ENCODE assay signal across 8 cellular contexts in the genomic region with DNA sequence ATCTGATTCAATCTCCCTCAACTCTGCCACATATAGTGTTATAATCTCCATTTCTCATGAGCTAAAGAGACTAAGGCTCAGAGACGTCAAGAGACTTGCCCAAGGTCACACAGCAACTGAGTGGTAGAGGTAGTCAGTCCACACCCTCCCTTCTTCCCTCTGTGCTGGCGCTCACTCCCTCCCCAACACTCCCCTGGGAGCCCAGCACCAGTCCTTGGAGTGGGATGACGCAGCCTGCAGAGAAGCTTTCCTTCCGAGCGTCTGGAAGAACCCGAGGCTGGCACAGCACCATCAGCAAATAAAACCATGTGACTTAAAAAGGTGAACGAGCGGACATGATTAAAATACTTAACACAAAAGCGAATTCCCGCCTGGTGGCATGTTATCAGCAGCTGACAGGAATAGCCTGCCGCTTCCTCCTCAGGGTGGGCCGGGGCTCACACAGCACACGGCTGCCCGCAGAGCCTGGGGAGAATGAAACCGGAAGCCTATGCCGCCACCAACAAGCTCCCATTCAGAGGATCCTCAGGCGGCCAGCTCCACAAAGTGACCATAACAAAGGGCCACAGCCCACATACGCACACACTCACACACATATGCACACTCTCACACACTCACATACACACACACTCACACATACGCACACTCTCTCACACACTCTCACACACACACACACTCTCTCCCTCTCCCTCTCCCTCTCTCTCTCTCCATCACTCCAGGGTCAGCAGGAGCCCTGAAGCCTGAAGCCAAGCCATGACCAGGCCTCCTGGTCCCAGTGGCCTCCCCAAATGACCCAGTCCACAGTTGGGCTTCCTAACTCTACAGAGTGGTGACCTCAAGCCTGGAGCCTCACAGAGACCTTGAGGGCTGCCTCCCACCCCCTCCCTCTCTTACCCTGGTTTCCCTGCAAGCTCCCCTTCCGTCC.
A peak's percentile ranks its signal among the peaks of the same experiment; 100 is the strongest.
DNase-seq lines count a peak whose midpoint lies in the region; ATAC-seq and TF ChIP-seq lines count a peak whose summit lies in the region.

No MANE protein-coding gene starts in this region.

- H3K9me3 Mint-ChIP-seq in activated naive CD4-positive, alpha-beta T cell treated with anti-CD3 and anti-CD28 coated beads, Interleukin-2, amount 50 U/mL, for 72 hours: no peaks in the 10 kb centered on the region
- no peaks in the 10 kb centered on the region for H3K9me3 Mint-ChIP-seq in progenitor cell of endocrine pancreas (ENCODE audit: low read depth)

- H3K4me1 Mint-ChIP-seq in progenitor cell of endocrine pancreas (ENCODE audit: low read depth): peaks cover 24% of the 10 kb centered on the region

- peak overlapping the region; percentile 81 to 96 for H3K27ac Mint-ChIP-seq in activated naive CD4-positive, alpha-beta T cell treated with anti-CD3 and anti-CD28 coated beads, Interleukin-2, amount 50 U/mL, for 72 hours
- peak overlapping the region; percentile 84 for H3K27ac Mint-ChIP-seq in progenitor cell of endocrine pancreas

- ATAC-seq in activated naive CD4-positive, alpha-beta T cell treated with anti-CD3 and anti-CD28 coated beads, Interleukin-2, amount 50 U/mL, for 72 hours: peak; percentile 38 to 66
- peak; percentile 72 to 88 for ATAC-seq in left cardiac atrium

- DNase-seq in activated naive CD4-positive, alpha-beta T cell treated with Interleukin-2 at 50 U/mL for 16 hours: peak; percentile 8
- DNase-seq in activated naive CD4-positive, alpha-beta T cell treated with anti-CD3 and anti-CD28 coated beads, Interleukin-2, amount 50 U/mL, for 16 hours: no peak
- DNase-seq in NCI-H146 (lab: John Stamatoyannopoulos, UW) (peak; percentile 95), left cardiac atrium (peak; percentile 84), progenitor cell of endocrine pancreas (ENCODE audit: low spot score, unreplicated experiment) (no peak), cerebellar nuclear complex (lab: John Stamatoyannopoulos, UW) (no peak), NCI-H510A treated with DMSO at 0.1 percent for 48 hours (lab: John Stamatoyannopoulos, UW) (no peak)
- peak in 1 of 2 donors; percentile 26 for DNase-seq in activated naive CD4-positive, alpha-beta T cell treated with anti-CD3 and anti-CD28 coated beads, Interleukin-2, amount 50 U/mL, for 72 hours (ENCODE audit: low spot score in 2 of 2)

- no peak for TF ChIP-seq CTCF in progenitor cell of endocrine pancreas (IDR thresholded peaks at IDR 0.05; ENCODE audit: unreplicated experiment)

- H3K4me3 Mint-ChIP-seq in progenitor cell of endocrine pancreas (ENCODE audit: low read depth): peak overlapping the region; percentile 11

- H3K27me3 Mint-ChIP-seq in progenitor cell of endocrine pancreas: peaks cover 21% of the 10 kb centered on the region

- intact Hi-C loops in left cardiac atrium (cut with DNase I): no loop called here

- no peaks in the 10 kb centered on the region for H3K36me3 Mint-ChIP-seq in activated naive CD4-positive, alpha-beta T cell treated with anti-CD3 and anti-CD28 coated beads, Interleukin-2, amount 50 U/mL, for 72 hours
- H3K36me3 Mint-ChIP-seq in progenitor cell of endocrine pancreas (ENCODE audit: insufficient read depth): peaks cover 3% of the 10 kb centered on the region

Comparison
In these comparisons a context has a peak if more than half of its experiments do, and no peak if none do; other contexts are left out.
1. DNase-seq: peak in activated naive CD4-positive, alpha-beta T cell treated with Interleukin-2 at 50 U/mL for 16 hours (single experiment), NCI-H146 (single experiment) and left cardiac atrium (single experiment); none in activated naive CD4-positive, alpha-beta T cell treated with anti-CD3 and anti-CD28 coated beads, Interleukin-2, amount 50 U/mL, for 16 hours (single experiment), progenitor cell of endocrine pancreas (single experiment), cerebellar nuclear complex (0 of 2) and NCI-H510A treated with DMSO at 0.1 percent for 48 hours (single experiment).